Comparison of ENCODE assay signal across 18 cellular contexts in genomic region chr11:63804259-63804658, GRCh38. TPM values are rescaled to one million over a fixed set of nuclear protein-coding genes. Genes with fewer than 3 reads are reported as not detected.
DNase-seq lines count a peak whose midpoint lies in the region; ATAC-seq and TF ChIP-seq lines count a peak whose summit lies in the region.
"Had no signal": no experiment of that assay in that cellular context is flagged by ENCODE, and none has a peak within 500 bp of the region (broad histone marks: within the 10 kb centered on the region; RNA-seq: fewer than 3 reads in every experiment).

No MANE protein-coding gene starts in this region.

- H2AFZ ChIP-seq in osteoblast (ENCODE audit: low read length), result peak overlapping the region; percentile 6

- no peaks in the 10 kb centered on the region for H3K4me1 Mint-ChIP-seq in natural killer cell
- H3K4me1 Mint-ChIP-seq: activated CD4-positive, alpha-beta memory T cell treated with anti-CD3 and anti-CD28 coated beads, Interleukin-2, amount 10 ng/mL, durations not matched to agents 7 days and 5 days had no signal

- DNase-seq in COLO668 (lab: John Stamatoyannopoulos, UW; ENCODE audit: unreplicated experiment) (peak; percentile 19), NCI-H526 (lab: John Stamatoyannopoulos, UW) (peak; percentile 72 to 76), dermis blood vessel endothelial cell (peak; percentile 14), osteoblast (ENCODE audit: insufficient read length, low spot score, missing footprints) (no peak), ecto neural progenitor cell (ENCODE audit: low spot score) (no peak), natural killer cell (no peak), KG1 (lab: John Stamatoyannopoulos, UW) (no peak)
- DNase-seq: activated CD4-positive, alpha-beta memory T cell treated with anti-CD3 and anti-CD28 coated beads, Interleukin-2, amount 10 ng/mL, durations not matched to agents 7 days and 5 days; activated T-cell treated with anti-CD3 and anti-CD28 coated beads, Interleukin-2, amount 50 U/mL, for 48 hours; effector CD4-positive, alpha-beta T cell; heart left ventricle; mesenchymal stem cell; RPMI8226; testis had no signal

- H3K36me3 ChIP-seq in osteoblast (ENCODE audit: insufficient read depth, low read length), result no peaks in the 10 kb centered on the region
- H3K36me3 ChIP-seq: BLaER1, heart left ventricle had no signal

- TF ChIP-seq CTCF in osteoblast (IDR thresholded peaks at IDR 0.05; ENCODE audit: extremely low read depth, low read depth, low read length), result no peak
- no peak for TF ChIP-seq CTCF in natural killer cell (IDR thresholded peaks at IDR 0.05)

- H3K27me3 ChIP-seq in osteoblast (ENCODE audit: insufficient read depth, low read length), result no peaks in the 10 kb centered on the region
- H3K27me3 ChIP-seq: BLaER1, heart left ventricle, testis had no signal

- H3K27ac Mint-ChIP-seq in natural killer cell, result no peak overlapping the region
- H3K27ac Mint-ChIP-seq: activated CD4-positive, alpha-beta memory T cell treated with anti-CD3 and anti-CD28 coated beads, Interleukin-2, amount 10 ng/mL, durations not matched to agents 7 days and 5 days; activated naive CD8-positive, alpha-beta T cell had no signal

- H3K27ac ChIP-seq in osteoblast (ENCODE audit: low read depth, low read length), result no peak overlapping the region
- H3K27ac ChIP-seq: BLaER1, heart left ventricle, HL-60, testis had no signal

- H3K79me2 ChIP-seq in osteoblast (ENCODE audit: insufficient read depth, low read length), result no peaks in the 10 kb centered on the region

- peaks cover 11% of the 10 kb centered on the region for H3K4me1 ChIP-seq in osteoblast (ENCODE audit: insufficient read depth, low read length)
- H3K4me1 ChIP-seq: BLaER1, testis had no signal

- H3K27me3 Mint-ChIP-seq in natural killer cell (ENCODE audit: low read depth in 2 of 2), result peaks cover 7 to 9% of the 10 kb centered on the region in 2 donors
- H3K27me3 Mint-ChIP-seq: activated naive CD8-positive, alpha-beta T cell had no signal

- H3K4me2 ChIP-seq in osteoblast (ENCODE audit: insufficient read depth, low read length), result no peak overlapping the region
- H3K4me2 ChIP-seq: BLaER1 had no signal

- ATAC-seq in GM21723 (IDR thresholded peaks at IDR 0.05; ENCODE audit: unreplicated experiment) (no peak), natural killer cell (no peak)
- ATAC-seq: heart left ventricle had no signal

- no peaks in the 10 kb centered on the region for H3K9me3 ChIP-seq in osteoblast (ENCODE audit: low read depth, low read length)
- H3K9me3 ChIP-seq: BLaER1, heart left ventricle, testis had no signal

- no peak overlapping the region for H3K4me3 Mint-ChIP-seq in natural killer cell
- H3K4me3 Mint-ChIP-seq: activated CD4-positive, alpha-beta memory T cell treated with anti-CD3 and anti-CD28 coated beads, Interleukin-2, amount 10 ng/mL, durations not matched to agents 7 days and 5 days; activated naive CD8-positive, alpha-beta T cell had no signal

- no peaks in the 10 kb centered on the region for H4K20me1 ChIP-seq in osteoblast (ENCODE audit: insufficient read depth, low read length)
- H4K20me1 ChIP-seq: BLaER1 had no signal

- no peak overlapping the region for H3K4me3 ChIP-seq in osteoblast (ENCODE audit: insufficient read depth, low read length)
- H3K4me3 ChIP-seq: BLaER1, heart left ventricle, testis had no signal

- no peaks in the 10 kb centered on the region for H3K9me3 Mint-ChIP-seq in natural killer cell
- H3K9me3 Mint-ChIP-seq: activated CD4-positive, alpha-beta memory T cell treated with anti-CD3 and anti-CD28 coated beads, Interleukin-2, amount 10 ng/mL, durations not matched to agents 7 days and 5 days had no signal

- H3K36me3 Mint-ChIP-seq in natural killer cell, result no peaks in the 10 kb centered on the region
- H3K36me3 Mint-ChIP-seq: activated naive CD8-positive, alpha-beta T cell had no signal

- intact Hi-C loops in natural killer cell (cut with micrococcal nuclease), result no loop called here

RNA-seq across cellular contexts. Expression of gene SPINDOC, which starts 9.0 kb away (rescaled TPM):
- total RNA-seq in dermis blood vessel endothelial cell, result 14.3 and 22.4 TPM in 2 replicates
- 16.2 and 17.7 TPM in 2 replicates for total RNA-seq in osteoblast
- 10 to 100 TPM; 15.6 to 25.3 (median 21.1) TPM for total RNA-seq in natural killer cell

RNA-seq across cellular contexts. Expression of gene MARK2, which starts 34.7 kb away (rescaled TPM):
- 12.1 and 15.1 TPM in 2 replicates for total RNA-seq in dermis blood vessel endothelial cell
- 13.8 and 14.8 TPM in 2 replicates for total RNA-seq in osteoblast
- total RNA-seq in natural killer cell, result 10 to 100 TPM; 63.8 to 88.4 (median 80.2) TPM

RNA-seq across cellular contexts. Expression of gene ZFTA, which starts 35.7 kb away (rescaled TPM):
- total RNA-seq in dermis blood vessel endothelial cell (25.4 and 30.1 TPM in 2 replicates), osteoblast (14.5 and 15.3 TPM in 2 replicates), natural killer cell (1 to 10 TPM; 3.7 to 5.3 (median 4.8) TPM)

Comparison
In these comparisons a context has a peak if more than half of its experiments do, and no peak if none do; other contexts are left out.
1. DNase-seq: peak in COLO668 (single experiment), NCI-H526 (2 of 2) and dermis blood vessel endothelial cell (single experiment); none in osteoblast (single experiment), ecto neural progenitor cell (single experiment), natural killer cell (single experiment) and KG1 (single experiment).